Comparison of ENCODE assay signal across 1 cellular context in genomic region chr6:15736023-15736696, GRCh38.
TF ChIP-seq lines count a peak whose summit lies in the region.

No MANE protein-coding gene starts in this region.

TF ChIP-seq in GM23338, 12 proteins besides CTCF, POLR2A, EP300 and RAD21 (continued from another document):
- TF ChIP-seq ZNF462 (CRISPR knock-in tag; IDR thresholded peaks at IDR 0.05) = no peak
- TF ChIP-seq REST (IDR thresholded peaks at IDR 0.05; ENCODE audit: unreplicated experiment) = no peak
- no peak for TF ChIP-seq EZH2phosphoT487 (IDR thresholded peaks at IDR 0.05; ENCODE audit: unreplicated experiment)
- TF ChIP-seq POLR2AphosphoS5 (IDR thresholded peaks at IDR 0.05; ENCODE audit: low read depth) = no peak
- TF ChIP-seq NANOG (IDR thresholded peaks at IDR 0.05; ENCODE audit: borderline replicate concordance) = no peak
